ENCODE assay signal across 9 cellular contexts in genomic region chr1:31102501-31102950, GRCh38. TPM values are rescaled to one million over a fixed set of nuclear protein-coding genes. Genes with fewer than 3 reads are reported as not detected.
DNase-seq lines count a peak whose midpoint lies in the region; ATAC-seq and TF ChIP-seq lines count a peak whose summit lies in the region.
"Had no signal": no experiment of that assay in that cellular context is flagged by ENCODE, and none has a peak within 500 bp of the region (broad histone marks: within the 10 kb centered on the region; RNA-seq: fewer than 3 reads in every experiment).

No MANE protein-coding gene starts in this region.

- H3K4me3 Mint-ChIP-seq in MCF 10A (ENCODE audit: unreplicated experiment) (peak overlapping the region; percentile 25), chondrocyte (ENCODE audit: unreplicated experiment) (no peak overlapping the region)
- H3K4me3 Mint-ChIP-seq in naive thymus-derived CD4-positive, alpha-beta T cell = no peak overlapping the region

- DNase-seq in SKM-1 treated with dmso at 0.1 percent for 144 hours (lab: John Stamatoyannopoulos, UW; ENCODE audit: unreplicated experiment) (peak; percentile 70), SKM-1 (lab: John Stamatoyannopoulos, UW; ENCODE audit: unreplicated experiment) (no peak), MCF 10A (ENCODE audit: unreplicated experiment) (peak; percentile 94), left colon (peak; percentile 28 to 40), ureter (ENCODE audit: low spot score) (peak; percentile 48), chondrocyte (ENCODE audit: low spot score) (no peak), NCI-H2029 treated with DMSO at 0.1 percent for 48 hours (lab: John Stamatoyannopoulos, UW) (no peak)
- DNase-seq in naive thymus-derived CD4-positive, alpha-beta T cell = no peak
- DNase-seq: activated CD4-positive, alpha-beta T cell treated with anti-CD3 and anti-CD28 coated beads, Interleukin-2, amount 50 U/mL, for 48 hours had no signal

- H3K27me3 Mint-ChIP-seq in MCF 10A (ENCODE audit: insufficient read depth, unreplicated experiment) (no peaks in the 10 kb centered on the region), chondrocyte (ENCODE audit: low read depth) (no peaks in the 10 kb centered on the region)
- no peaks in the 10 kb centered on the region for H3K27me3 Mint-ChIP-seq in naive thymus-derived CD4-positive, alpha-beta T cell

- no peaks in the 10 kb centered on the region for H3K4me1 ChIP-seq in naive thymus-derived CD4-positive, alpha-beta T cell (ENCODE audit: control insufficient read depth in 2 of 2, insufficient read depth in 2 of 2, low read length in 2 of 2)

- H3K4me3 ChIP-seq in naive thymus-derived CD4-positive, alpha-beta T cell (ENCODE audit: low read length) = no peak overlapping the region

- H3K27ac ChIP-seq in naive thymus-derived CD4-positive, alpha-beta T cell (ENCODE audit: low read depth, low read length) = no peak overlapping the region

- H3K27ac Mint-ChIP-seq in MCF 10A (ENCODE audit: low read depth, unreplicated experiment) = peak overlapping the region; percentile 54
- no peak overlapping the region for H3K27ac Mint-ChIP-seq in naive thymus-derived CD4-positive, alpha-beta T cell
- H3K27ac Mint-ChIP-seq in chondrocyte (ENCODE audit: unreplicated experiment) = no peak overlapping the region

- intact Hi-C loops in MCF 10A (cut with micrococcal nuclease) (no loop called here), left colon (cut with DNase I, micrococcal nuclease) (no loop called here)
- intact Hi-C loops in naive thymus-derived CD4-positive, alpha-beta T cell (cut with micrococcal nuclease) = no loop called here

- no peak for TF ChIP-seq CTCF in MCF 10A (IDR thresholded peaks at IDR 0.05; ENCODE audit: unreplicated experiment)
- TF ChIP-seq CTCF in chondrocyte (IDR thresholded peaks at IDR 0.05) = no peak

- H3K36me3 Mint-ChIP-seq in MCF 10A (ENCODE audit: insufficient read depth, unreplicated experiment) = no peaks in the 10 kb centered on the region
- no peaks in the 10 kb centered on the region for H3K36me3 Mint-ChIP-seq in naive thymus-derived CD4-positive, alpha-beta T cell
- no peaks in the 10 kb centered on the region for H3K36me3 Mint-ChIP-seq in chondrocyte (ENCODE audit: low read depth)

- CTCF ChIA-PET in MCF 10A (lab: Yijun Ruan, JAX) = no interaction called here
- CTCF ChIA-PET in naive thymus-derived CD4-positive, alpha-beta T cell (lab: Charles Lee) = no interaction called here

- no peaks in the 10 kb centered on the region for H3K27me3 ChIP-seq in naive thymus-derived CD4-positive, alpha-beta T cell (ENCODE audit: control insufficient read depth in 2 of 2, insufficient read depth in 2 of 2, low read length in 2 of 2)

- H3K9me3 ChIP-seq in naive thymus-derived CD4-positive, alpha-beta T cell (ENCODE audit: control insufficient read depth in 2 of 3, low read length in 3 of 3) = no peaks in the 10 kb centered on the region

- no peaks in the 10 kb centered on the region for H3K9me3 Mint-ChIP-seq in MCF 10A (ENCODE audit: unreplicated experiment)
- no peaks in the 10 kb centered on the region for H3K9me3 Mint-ChIP-seq in naive thymus-derived CD4-positive, alpha-beta T cell
- H3K9me3 Mint-ChIP-seq in chondrocyte (ENCODE audit: low read depth) = no peaks in the 10 kb centered on the region

- ATAC-seq in left colon = peak; percentile 92
- ATAC-seq in naive thymus-derived CD4-positive, alpha-beta T cell = no peak

- H3K36me3 ChIP-seq in naive thymus-derived CD4-positive, alpha-beta T cell (ENCODE audit: control insufficient read depth in 2 of 3, insufficient read depth in 3 of 3, low read length in 3 of 3) = no peaks in the 10 kb centered on the region

- peaks cover 11% of the 10 kb centered on the region for H3K4me1 Mint-ChIP-seq in MCF 10A (ENCODE audit: insufficient read depth, unreplicated experiment)
- H3K4me1 Mint-ChIP-seq in naive thymus-derived CD4-positive, alpha-beta T cell = no peaks in the 10 kb centered on the region
- peaks cover 17% of the 10 kb centered on the region for H3K4me1 Mint-ChIP-seq in chondrocyte (ENCODE audit: low read depth)

- POLR2A ChIA-PET in MCF 10A (lab: Yijun Ruan, JAX) = interaction anchor here (0.5 to 1.7 kb wide), 7 partner anchors 19 to 92 kb away, joined by 3 to 13 read pairs (median 4); partner anchors contain the start of gene PUM1
- POLR2A ChIA-PET in naive thymus-derived CD4-positive, alpha-beta T cell (lab: Charles Lee) = no interaction called here

- no TSS peak for BruUV-seq in MCF 10A (replicated peaks; lab: Mats Ljungman, UMichigan)

RNA-seq across cellular contexts. Expression of gene PUM1, which starts 37.0 kb away (rescaled TPM):
- total RNA-seq in MCF 10A (2022) = 107 and 110 TPM in 2 replicates
- 100 to 1,000 TPM; 111 to 118 TPM for total RNA-seq in left colon
- 174 TPM for total RNA-seq in ureter
- total RNA-seq in naive thymus-derived CD4-positive, alpha-beta T cell = 100 to 1,000 TPM; 114 to 226 (median 174) TPM
- 100 to 1,000 TPM; 123 to 146 TPM for polyA plus RNA-seq in naive thymus-derived CD4-positive, alpha-beta T cell
- total RNA-seq in chondrocyte = 105 to 110 TPM (median 108 TPM) in 3 replicates

Comparison
In these comparisons a context has a peak if more than half of its experiments do, and no peak if none do; other contexts are left out.
1. DNase-seq: peak in SKM-1 treated with dmso at 0.1 percent for 144 hours (single experiment), MCF 10A (single experiment), left colon (2 of 2) and ureter (single experiment); none in SKM-1 (single experiment), naive thymus-derived CD4-positive, alpha-beta T cell (0 of 9), chondrocyte (single experiment) and NCI-H2029 treated with DMSO at 0.1 percent for 48 hours (single experiment).